28 cellular contexts compared by ENCODE assay signal in the genomic region with DNA sequence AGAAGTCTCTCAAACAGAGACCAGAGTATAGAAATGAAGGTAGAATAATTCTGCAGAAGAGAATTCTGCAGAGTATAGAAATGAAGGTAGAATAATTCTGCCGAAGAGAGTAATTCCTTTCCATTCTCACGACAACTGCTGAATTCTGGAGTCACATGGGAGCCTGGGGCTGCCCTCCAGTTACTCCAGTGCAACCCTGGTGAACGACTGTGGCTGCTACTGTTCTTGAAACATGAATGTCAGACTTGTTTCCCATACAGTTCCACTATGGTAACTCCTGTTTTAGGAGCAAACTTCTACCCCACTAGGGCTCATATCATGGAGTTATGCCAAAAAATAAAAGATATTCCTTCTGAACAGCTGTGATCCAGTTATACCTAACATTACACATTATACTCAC.
"Had no signal": no experiment of that assay in that cellular context is flagged by ENCODE, and none has a peak within 500 bp of the region (broad histone marks: within the 10 kb centered on the region; RNA-seq: fewer than 3 reads in every experiment).

No MANE protein-coding gene starts in this region.

- H3K36me3 ChIP-seq: left lung, lower lobe of right lung, pancreas, prostate gland, spleen, suprapubic skin, thoracic aorta, uterus had no signal

- H3K27me3 Mint-ChIP-seq: stimulated activated memory B cell treated with anti-CD40 and anti-IgM and Interleukin-4, amounts not matched to agents 10 μg/mL and 1 μg/mL and 100 μg/mL, for 72 hours had no signal

- H3K27ac Mint-ChIP-seq: immature natural killer cell; naive thymus-derived CD8-positive, alpha-beta T cell; nephron progenitor cell; stimulated activated memory B cell treated with anti-CD40 and anti-IgM and Interleukin-4, amounts not matched to agents 10 μg/mL and 1 μg/mL and 100 μg/mL, for 72 hours had no signal

- H3K4me1 Mint-ChIP-seq: immature natural killer cell; naive thymus-derived CD8-positive, alpha-beta T cell; nephron progenitor cell; stimulated activated memory B cell treated with anti-CD40 and anti-IgM and Interleukin-4, amounts not matched to agents 10 μg/mL and 1 μg/mL and 100 μg/mL, for 72 hours had no signal

- H3K36me3 Mint-ChIP-seq: immature natural killer cell; naive thymus-derived CD8-positive, alpha-beta T cell; stimulated activated memory B cell treated with anti-CD40 and anti-IgM and Interleukin-4, amounts not matched to agents 10 μg/mL and 1 μg/mL and 100 μg/mL, for 72 hours had no signal

- H3K27ac ChIP-seq: left lung, lower lobe of right lung, pancreas, prostate gland, spleen, stomach, suprapubic skin, thoracic aorta, tibial artery, uterus had no signal

- H3K4me3 ChIP-seq: left lung, lower lobe of right lung, pancreas, prostate gland, spleen, stomach, suprapubic skin, thoracic aorta, tibial artery, uterus had no signal

- DNase-seq: hypothalamus; immature natural killer cell; kidney; left colon; left lung; lower lobe of right lung; mammary epithelial cell; mesenchymal stem cell; naive thymus-derived CD8-positive, alpha-beta T cell; nephron progenitor cell; pancreas; posterior cingulate gyrus; retina; right cardiac atrium; small intestine; spleen; stimulated activated CD4-positive, alpha-beta T cell treated with anti-CD3 and anti-CD28 coated beads, Interleukin-2, amount 100 ng/mL, for 48 hours; stimulated activated CD4-positive, alpha-beta T cell treated with anti-CD3 and anti-CD28 coated beads, Interleukin-4, amount 100 ng/mL, for 4 hours; stimulated activated CD8-positive, alpha-beta memory T cell treated with anti-CD3 and anti-CD28 coated beads, Interleukin-4, amount 100 ng/mL, for 48 hours; stimulated activated naive CD4-positive, alpha-beta T cell treated with Interleukin-2 at 50 U/mL for 16 hours; stomach; tibial artery; trophoblast cell; uterus had no signal

- H3K4me3 Mint-ChIP-seq: immature natural killer cell; naive thymus-derived CD8-positive, alpha-beta T cell; nephron progenitor cell; stimulated activated memory B cell treated with anti-CD40 and anti-IgM and Interleukin-4, amounts not matched to agents 10 μg/mL and 1 μg/mL and 100 μg/mL, for 72 hours had no signal

- H3K9me3 ChIP-seq: left lung, lower lobe of right lung, pancreas, prostate gland, spleen, stomach, suprapubic skin, thoracic aorta, tibial artery, uterus had no signal

- H3K4me1 ChIP-seq: left lung, lower lobe of right lung, pancreas, prostate gland, spleen, suprapubic skin, tibial artery, uterus had no signal

- H3K27me3 ChIP-seq: left lung, pancreas, spleen, stomach, suprapubic skin, tibial artery, uterus had no signal
